ENCODE assay signal across 8 cellular contexts in the genomic region with DNA sequence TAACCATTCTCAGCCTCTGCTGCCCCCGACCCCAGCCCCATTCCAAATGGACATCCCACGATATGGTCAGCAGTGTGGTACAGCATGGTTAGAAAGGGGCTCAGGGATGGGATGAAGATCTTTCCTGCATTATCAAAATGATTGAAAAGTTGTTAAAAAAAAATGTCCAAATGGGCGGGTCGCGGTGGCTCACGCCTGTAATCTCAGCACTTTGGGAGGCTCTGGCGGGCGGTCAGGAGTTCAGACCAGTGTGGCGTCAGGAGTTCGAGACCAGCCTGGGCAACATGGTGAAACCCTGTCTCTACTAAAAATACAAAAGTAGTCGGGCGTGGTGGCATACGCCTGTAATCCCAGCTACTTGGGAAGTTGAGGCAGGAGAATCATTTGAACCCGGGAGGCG. TPM values are rescaled to one million over a fixed set of nuclear protein-coding genes. Genes with fewer than 3 reads are reported as not detected.
DNase-seq lines count a peak whose midpoint lies in the region; ATAC-seq, FAIRE-seq and TF ChIP-seq lines count a peak whose summit lies in the region.

No MANE protein-coding gene starts in this region.

- no peak overlapping the region for H2BK15ac ChIP-seq in IMR-90 (ENCODE audit: low read depth, low read length)

- no peak overlapping the region for H2AK9ac ChIP-seq in IMR-90 (replicated peaks; ENCODE audit: low read depth, low read length, poor library complexity)

- TF ChIP-seq EP300 in A549 (IDR thresholded peaks at IDR 0.05) = no peak

- H2BK20ac ChIP-seq in IMR-90 (ENCODE audit: low read depth, low read length) = no peak overlapping the region

- no peak overlapping the region for H3K4ac ChIP-seq in IMR-90 (ENCODE audit: low read depth, low read length)

- H3K4me1 Mint-ChIP-seq in brain (peaks cover 42% of the 10 kb centered on the region), naive B cell (peaks cover 34 to 41% (median 35%) of the 10 kb centered on the region in 3 donors)

- no peak for DNase-seq in A549 (ENCODE audit: low read depth in 1 of 2, low spot score in 1 of 2)
- DNase-seq in IMR-90 = no peak
- DNase-seq in naive B cell = no peak
- no peak for DNase-seq in ecto neural progenitor cell (ENCODE audit: low spot score)
- no peak for DNase-seq in NCI-H2196 (lab: John Stamatoyannopoulos, UW; ENCODE audit: unreplicated experiment)
- no peak for DNase-seq in posterior vena cava (ENCODE audit: low spot score)

- H3K36me3 ChIP-seq in IMR-90 (ENCODE audit: control insufficient read depth, insufficient read depth, low read length) = peaks cover 11% of the 10 kb centered on the region

- TF ChIP-seq CTCF in A549 (IDR thresholded peaks at IDR 0.05) (no peak), IMR-90 (conservative IDR thresholded peaks at IDR 0.05; ENCODE audit: low read depth, low read length) (no peak), brain (conservative IDR thresholded peaks at IDR 0.05) (no peak)

- H3K9ac ChIP-seq in IMR-90 (ENCODE audit: low read depth, low read length) = no peak overlapping the region

- no peak overlapping the region for H4K91ac ChIP-seq in IMR-90 (ENCODE audit: insufficient read depth, low read depth, low read length)

- in situ Hi-C loops in IMR-90 (cut with MboI; ENCODE audit: low sequenced_read_pairs) = loop anchor here (25.0 kb wide), 1 partner anchor 770 kb away; the partner anchor contains the start of gene ZNF724

- no peak overlapping the region for H3K23ac ChIP-seq in IMR-90 (ENCODE audit: low read depth, low read length)

- peaks cover 5% of the 10 kb centered on the region; the same call in 1 of the 3 replicates for H3K4me1 ChIP-seq in A549
- no peaks in the 10 kb centered on the region for H3K4me1 ChIP-seq in IMR-90 (ENCODE audit: control insufficient read depth, insufficient read depth, low read length)

- peak overlapping the region; percentile 63 to 70; a peak in 3 of 4 replicates for H4K8ac ChIP-seq in IMR-90 (ENCODE audit: low read depth in 2 of 2, low read length in 2 of 2)

- H3K4me2 ChIP-seq in A549 (peak overlapping the region; percentile 95), IMR-90 (ENCODE audit: low read depth, low read length) (no peak overlapping the region; the same call in 1 of the 2 replicates)

- H3K4me3 ChIP-seq in A549 = peak overlapping the region; percentile 80
- no peak overlapping the region for H3K4me3 ChIP-seq in IMR-90 (ENCODE audit: insufficient read depth, low read depth, low read length)

- CTCF ChIA-PET in A549 (lab: Yijun Ruan, JAX) = interaction anchor here (1.2 to 1.8 kb wide), 3 partner anchors 8 to 45 kb away, joined by 3 to 4 read pairs (median 4); no protein-coding TSS in a partner anchor
- CTCF ChIA-PET in IMR-90 (lab: Yijun Ruan, JAX) = no interaction called here

- no TSS peak for BruUV-seq in IMR-90 (replicated peaks; lab: Mats Ljungman, UMichigan)

- no peak overlapping the region for H2AK5ac ChIP-seq in IMR-90 (ENCODE audit: low read depth, low read length)

- no peak overlapping the region for H3K14ac ChIP-seq in IMR-90 (replicated peaks; ENCODE audit: low read depth, low read length)

- no peak overlapping the region for H2BK120ac ChIP-seq in IMR-90 (ENCODE audit: low read depth, low read length)

- H3K27ac Mint-ChIP-seq in brain (peak overlapping the region; percentile 100), naive B cell (peak overlapping the region in 5 of 6 donors; percentile 49 to 99 (median 99))

- dilution Hi-C loops in IMR-90 (cut with HindIII; ENCODE audit: low sequenced_read_pairs, unreplicated experiment) = no loop called here

- TF ChIP-seq RAD21 in A549 (conservative IDR thresholded peaks at IDR 0.05 in 1 of 2, IDR thresholded peaks at IDR 0.05 in 1 of 2) (no peak), IMR-90 (IDR thresholded peaks at IDR 0.05; ENCODE audit: low read length) (no peak)

- peaks cover 7 to 9% of the 10 kb centered on the region in 2 experiments; a peak in 2 of 4 replicates for H3K79me1 ChIP-seq in IMR-90 (ENCODE audit: low read depth in 1 of 2, low read length in 2 of 2)

- peak overlapping the region; percentile 100 for H3K4me3 Mint-ChIP-seq in brain
- peak overlapping the region; percentile 98 to 100 (median 100) for H3K4me3 Mint-ChIP-seq in naive B cell

- WGBS in A549 (ENCODE audit: missing lambda C conversion rate) = 61% methylated on average over 15 of the region's 15 CpGs
- 85% methylated on average over 3 of the region's 15 CpGs; no CpG with 5 or more reads in 1 of the 2 experiments for WGBS in IMR-90 (ENCODE audit: extremely low coverage in 2 of 2, insufficient read length in 1 of 2), 2 experiments

- ATAC-seq in A549 (no peak), IMR-90 (ENCODE audit: low read depth) (no peak), naive B cell (ENCODE audit: low read depth in 2 of 2) (no peak), HG02884 (IDR thresholded peaks at IDR 0.05; ENCODE audit: unreplicated experiment) (no peak)

- H3K27me3 ChIP-seq in IMR-90 (ENCODE audit: control insufficient read depth, insufficient read depth, low read length) = no peaks in the 10 kb centered on the region

- H3K27me3 Mint-ChIP-seq in brain (peaks cover 11% of the 10 kb centered on the region), naive B cell (no peaks in the 10 kb centered on the region)

- TF ChIP-seq POLR2A in A549 (IDR thresholded peaks at IDR 0.05; ENCODE audit: low read length) (no peak), IMR-90 (IDR thresholded peaks at IDR 0.05; ENCODE audit: low read depth, low read length) (no peak)

- peaks cover 16% of the 10 kb centered on the region for H3K9me3 ChIP-seq in A549
- no peaks in the 10 kb centered on the region for H3K9me3 ChIP-seq in IMR-90 (ENCODE audit: control insufficient read depth, insufficient read depth, low read length)

- intact Hi-C loops in IMR-90 (cut with micrococcal nuclease) (loop anchor here (5.0 to 10.0 kb wide), 3 partner anchors 115 to 278 kb away; partner anchors contain the start of gene ZNF681), posterior vena cava (cut with DNase I) (no loop called here)

- 0 out of 2 replicates have a peak, but pooled peaks cover 4% of the 10 kb centered on the region for H3K9me1 ChIP-seq in IMR-90 (ENCODE audit: insufficient read depth, low read length)

- H2BK5ac ChIP-seq in IMR-90 (ENCODE audit: low read depth, low read length, poor library complexity, severe bottlenecking) = no peak overlapping the region

- H3K9me3 Mint-ChIP-seq in brain (peaks cover 5 to 33% (median 18%) of the 10 kb centered on the region in 5 experiments), naive B cell (no peaks in the 10 kb centered on the region)

- POLR2A ChIA-PET in A549 (lab: Yijun Ruan, JAX) = interaction anchor here (0.7 to 3.1 kb wide), 7 partner anchors 16 to 637 kb away, joined by 4 to 37 read pairs (median 6); partner anchors contain the start of genes ZNF254, ZNF675 and ZNF91
- POLR2A ChIA-PET in IMR-90 (lab: Charles Lee; ENCODE audit: unreplicated experiment) = interaction anchor here (0.6 kb wide), 2 partner anchors 19 to 22 kb away, joined by 3 read pairs; no protein-coding TSS in a partner anchor

- 0 out of 2 replicates have a peak overlapping the region, but pooled peaks have one; percentile 72 for H4K5ac ChIP-seq in IMR-90 (ENCODE audit: low read depth, low read length)

- no peak overlapping the region for H3K56ac ChIP-seq in IMR-90 (ENCODE audit: extremely low read depth, insufficient read depth, low read length)

- peaks cover 36% of the 10 kb centered on the region for H3K36me3 Mint-ChIP-seq in brain
- no peaks in the 10 kb centered on the region for H3K36me3 Mint-ChIP-seq in naive B cell

- no peak overlapping the region for H2AFZ ChIP-seq in IMR-90 (replicated peaks; ENCODE audit: low read length, poor library complexity)

- no peak overlapping the region for H3K18ac ChIP-seq in IMR-90 (ENCODE audit: low read depth, low read length)

- H3K27ac ChIP-seq in A549 = peak overlapping the region; percentile 88 to 94
- H3K27ac ChIP-seq in IMR-90 (ENCODE audit: insufficient read depth, low read length) = no peak overlapping the region

- no peak for FAIRE-seq in A549 (lab: Jason Lieb, UNC)

- H4K20me1 ChIP-seq in IMR-90 (ENCODE audit: insufficient read depth, low read length) = 0 out of 2 replicates have a peak, but pooled peaks cover 3% of the 10 kb centered on the region

TF ChIP-seq in A549, 52 proteins besides CTCF, POLR2A, EP300 and RAD21 (continues in another document):
- TF ChIP-seq USF2 (IDR thresholded peaks at IDR 0.05) (no peak), RNF2 (IDR thresholded peaks at IDR 0.05; ENCODE audit: borderline replicate concordance, low read depth) (no peak), MAFK (IDR thresholded peaks at IDR 0.05; ENCODE audit: partially characterized antibody) (no peak)

TF ChIP-seq in IMR-90, 13 proteins besides CTCF, POLR2A, EP300 and RAD21:
- TF ChIP-seq BHLHE40 (IDR thresholded peaks at IDR 0.05; ENCODE audit: low read depth, low read length) (no peak), CEBPB (IDR thresholded peaks at IDR 0.05; ENCODE audit: low read depth, low read length) (no peak), RFX5 (IDR thresholded peaks at IDR 0.05; ENCODE audit: low read depth, low read length) (no peak)

RNA-seq across cellular contexts. Expression of gene ZNF254, which starts 54.3 kb away (rescaled TPM):
- 10.0 and 12.1 TPM in 2 replicates for polyA plus RNA-seq in A549 (2011; rRNA removed)
- polyA plus RNA-seq in A549 (2012; cell fraction: cytosol; rRNA removed) = 4.2 and 4.7 TPM in 2 replicates
- polyA plus RNA-seq in A549 (2012; cell fraction: nucleus; rRNA removed) = 2.4 and 3.9 TPM in 2 replicates
- polyA plus RNA-seq in A549 (2017; fragmentation: RNase III; extraction: RNeasy Plus Mini Kit Qiagen cat#74134 plus additional on column Dnase treatment) = 7.6 to 10.6 TPM (median 7.8 TPM) in 3 replicates
- 15.1 and 15.7 TPM in 2 replicates for polyA minus RNA-seq in A549 (2011; rRNA and poly(A)+ RNA removed)
- 8.8 and 15.0 TPM in 2 replicates for total RNA-seq in IMR-90 (2012; rRNA removed)
- polyA plus RNA-seq in IMR-90 (2012; rRNA removed) = 2.7 and 4.4 TPM in 2 replicates
- polyA plus RNA-seq in IMR-90 (2012; cell fraction: cytosol; rRNA removed) = 1.3 and 3.0 TPM in 2 replicates
- polyA plus RNA-seq in IMR-90 (2012; cell fraction: nucleus; rRNA removed; ENCODE audit: low replicate concordance) = 3.4 and 6.9 TPM in 2 replicates
- 5.3 TPM for polyA plus RNA-seq in brain (ENCODE audit: insufficient read depth, low read depth, low replicate concordance)
- polyA plus RNA-seq in naive B cell (ENCODE audit: low read depth in 6 of 6) = 10 to 100 TPM in 5 of 6 donors, 1 to 10 TPM in 1; 6.6 to 13.1 (median 11.2) TPM
- total RNA-seq in posterior vena cava = 10 to 100 TPM; 12.8 to 14.1 TPM
